ENCODE assay signal across 8 cellular contexts in genomic region chr6:38671885-38672467, GRCh38. TPM values are rescaled to one million over a fixed set of nuclear protein-coding genes. Genes with fewer than 3 reads are reported as not detected.
DNase-seq lines count a peak whose midpoint lies in the region; ATAC-seq and TF ChIP-seq lines count a peak whose summit lies in the region.

No MANE protein-coding gene starts in this region.

- intact Hi-C loops in adrenal gland (cut with DNase I) (no loop called here), left ventricle myocardium superior (cut with micrococcal nuclease) (no loop called here)

- H3K27me3 ChIP-seq in OCI-LY1 (ENCODE audit: insufficient read depth, low read length) (no peaks in the 10 kb centered on the region), adrenal gland (no peaks in the 10 kb centered on the region), smooth muscle cell (ENCODE audit: low read depth) (no peaks in the 10 kb centered on the region)

- no peak overlapping the region for H3K27ac ChIP-seq in OCI-LY1 (ENCODE audit: low read depth, low read length, poor library complexity, severe bottlenecking)
- H3K27ac ChIP-seq in adrenal gland, result no peak overlapping the region
- no peak overlapping the region for H3K27ac ChIP-seq in smooth muscle cell (ENCODE audit: low read depth)

- no peak for TF ChIP-seq POLR2A in adrenal gland (IDR thresholded peaks at IDR 0.05)

- H3K4me2 ChIP-seq in OCI-LY1 (ENCODE audit: low read length) (no peak overlapping the region), smooth muscle cell (no peak overlapping the region)

- H3K4me3 ChIP-seq in OCI-LY1 (ENCODE audit: low read depth, low read length, poor library complexity, severe bottlenecking), result no peak overlapping the region
- no peak overlapping the region for H3K4me3 ChIP-seq in adrenal gland
- no peak overlapping the region for H3K4me3 ChIP-seq in smooth muscle cell

- H3K9me2 ChIP-seq in OCI-LY1 (ENCODE audit: low read depth, low read length), result no peaks in the 10 kb centered on the region

- no peaks in the 10 kb centered on the region for H3K9me3 ChIP-seq in OCI-LY1 (ENCODE audit: low read length)
- no peaks in the 10 kb centered on the region for H3K9me3 ChIP-seq in adrenal gland (replicated peaks in 1 of 3)
- H3K9me3 ChIP-seq in smooth muscle cell (replicated peaks; ENCODE audit: low read depth), result no peaks in the 10 kb centered on the region

- 7 to 13% (median 11%) methylated on average over 2 of the region's 2 CpGs for WGBS in adrenal gland, 4 donors
- WGBS in smooth muscle cell (ENCODE audit: low lambda C conversion rate), result 3% methylated on average over 2 of the region's 2 CpGs

- TF ChIP-seq CTCF in OCI-LY1 (IDR thresholded peaks at IDR 0.05; ENCODE audit: low read length) (peak; percentile 69), adrenal gland (IDR thresholded peaks at IDR 0.05) (peak; percentile 52 to 76 (median 62)), smooth muscle cell (IDR thresholded peaks at IDR 0.05; ENCODE audit: borderline replicate concordance, insufficient read depth, poor library complexity, severe bottlenecking) (peak; percentile 66)

- DNase-seq in EH (ENCODE audit: low read depth) (peak; percentile 64), GM19240 (ENCODE audit: insufficient read length, low spot score) (peak; percentile 43), adrenal gland (peak in 5 of 7 donors; percentile 26 to 39 (median 31)), left ventricle myocardium superior (no peak), smooth muscle cell (lab: John Stamatoyannopoulos, UW; ENCODE audit: unreplicated experiment) (no peak), cortex of kidney (lab: John Stamatoyannopoulos, UW) (no peak)

- ATAC-seq in HG03521 (IDR thresholded peaks at IDR 0.05; ENCODE audit: unreplicated experiment) (peak; percentile 82), left ventricle myocardium superior (peak; percentile 61)

- H3F3A ChIP-seq in OCI-LY1 (ENCODE audit: insufficient read depth, low read length) (no peaks in the 10 kb centered on the region), smooth muscle cell (ENCODE audit: low read depth) (no peaks in the 10 kb centered on the region)

- no peak overlapping the region for H3K9ac ChIP-seq in OCI-LY1 (ENCODE audit: low read length)
- no peak overlapping the region for H3K9ac ChIP-seq in smooth muscle cell (ENCODE audit: low read depth)

- H2AFZ ChIP-seq in OCI-LY1 (ENCODE audit: low read length) (no peak overlapping the region), smooth muscle cell (ENCODE audit: low read depth) (no peak overlapping the region)

- no peaks in the 10 kb centered on the region for H3K79me2 ChIP-seq in OCI-LY1 (ENCODE audit: insufficient read depth, low read length)
- no peaks in the 10 kb centered on the region for H3K79me2 ChIP-seq in smooth muscle cell (ENCODE audit: low read depth)

- H4K20me1 ChIP-seq in OCI-LY1 (ENCODE audit: insufficient read depth, low read length), result no peaks in the 10 kb centered on the region
- H4K20me1 ChIP-seq in smooth muscle cell (ENCODE audit: low read depth), result no peaks in the 10 kb centered on the region

- peaks cover 26% of the 10 kb centered on the region for H3K36me3 ChIP-seq in OCI-LY1 (ENCODE audit: insufficient read depth, low read length)
- H3K36me3 ChIP-seq in adrenal gland (replicated peaks in 1 of 2), result peaks cover 0 to 5% of the 10 kb centered on the region in 2 donors
- H3K36me3 ChIP-seq in smooth muscle cell (ENCODE audit: low read depth), result peaks cover 12% of the 10 kb centered on the region

- peaks cover 3% of the 10 kb centered on the region for H3K4me1 ChIP-seq in OCI-LY1 (ENCODE audit: insufficient read depth, low read length, severe bottlenecking)
- H3K4me1 ChIP-seq in adrenal gland (replicated peaks in 1 of 2), result peaks cover 8 to 12% of the 10 kb centered on the region in 2 donors
- H3K4me1 ChIP-seq in smooth muscle cell (ENCODE audit: low read depth), result no peaks in the 10 kb centered on the region

RNA-seq across cellular contexts. Expression of gene GLO1, which starts 31.0 kb away (rescaled TPM):
- total RNA-seq in adrenal gland (100 to 1,000 TPM in 3 of 8 donors, 10 to 100 TPM in 5; 61.4 to 133 (median 97.3) TPM), left ventricle myocardium superior (92.9 TPM), smooth muscle cell (204 and 224 TPM in 2 replicates)
- polyA plus RNA-seq in adrenal gland (100 to 1,000 TPM in 1 of 3 donors, 10 to 100 TPM in 2; 44.6 to 174 (median 61.3) TPM), smooth muscle cell (143 and 147 TPM in 2 replicates)

RNA-seq across cellular contexts. Expression of gene BTBD9, which starts 32.2 kb away (rescaled TPM):
- total RNA-seq in adrenal gland, result 10 to 100 TPM in 7 of 8 donors, 1 to 10 TPM in 1; 8.9 to 29.6 (median 19.6) TPM
- 10 to 100 TPM in 1 of 3 donors, 1 to 10 TPM in 2; 2.4 to 13.2 (median 4.7) TPM for polyA plus RNA-seq in adrenal gland
- 18.1 TPM for total RNA-seq in left ventricle myocardium superior
- 12.5 and 15.4 TPM in 2 replicates for total RNA-seq in smooth muscle cell
- 5.6 and 7.0 TPM in 2 replicates for polyA plus RNA-seq in smooth muscle cell

RNA-seq across cellular contexts. Expression of gene DNAH8, which starts 43.1 kb away (rescaled TPM):
- total RNA-seq in adrenal gland (not detected), left ventricle myocardium superior (not detected), smooth muscle cell (not detected in 2 replicates)
- polyA plus RNA-seq in adrenal gland (under 1 TPM in 1 of 3 donors, not detected in 2; 0.02 TPM), smooth muscle cell (not detected in 2 replicates)

Comparison
In these comparisons a context has a peak if more than half of its experiments do, and no peak if none do; other contexts are left out.
1. DNase-seq: peak in EH (single experiment), GM19240 (single experiment) and adrenal gland (5 of 7); none in left ventricle myocardium superior (single experiment), smooth muscle cell (single experiment) and cortex of kidney (single experiment).
2. Peak in every context shown above with its lines, with median percentiles within 50 percentile points of each other: CTCF ChIP-seq.